28 cellular contexts compared by ENCODE assay signal in the genomic region with DNA sequence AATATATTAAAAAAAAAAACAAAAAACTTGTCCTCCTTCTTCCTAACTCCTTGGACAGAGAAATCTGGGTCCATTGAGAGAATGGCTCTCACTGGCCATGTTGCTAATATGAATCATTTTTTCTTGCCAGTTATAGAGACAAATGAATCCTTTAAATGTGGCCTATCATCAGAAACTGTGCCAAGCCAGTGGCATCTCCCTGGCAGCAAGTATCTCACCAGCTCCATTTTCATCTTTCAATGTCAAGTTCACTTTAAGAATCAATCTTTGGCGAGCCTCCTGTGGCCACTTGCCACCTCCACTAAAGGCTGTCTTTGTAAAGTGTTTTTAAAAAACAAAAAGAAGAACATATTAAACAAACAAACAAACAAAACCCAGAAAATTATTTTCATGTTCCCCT.
"Had no signal": no experiment of that assay in that cellular context is flagged by ENCODE, and none has a peak within 500 bp of the region (broad histone marks: within the 10 kb centered on the region; RNA-seq: fewer than 3 reads in every experiment).

No MANE protein-coding gene starts in this region.

- H3K27me3 Mint-ChIP-seq: stimulated activated naive B cell treated with anti-CD40 and anti-IgM and Interleukin-4, amounts not matched to agents 10 μg/mL and 1 μg/mL and 100 μg/mL, for 72 hours; stimulated activated naive CD8-positive, alpha-beta T cell treated with anti-CD3 and anti-CD28 coated beads, Interleukin-15, amount 100 ng/mL, for 72 hours; stimulated activated naive CD8-positive, alpha-beta T cell treated with anti-CD3 and anti-CD28 coated beads, Interleukin-15, Interleukin-2, amounts not matched to agents 100 ng/mL and 50 ng/mL, for 24 hours; type B pancreatic cell had no signal

- H3K4me3 ChIP-seq: stomach, suprapubic skin, testis, thoracic aorta, thyroid gland, tibial artery, tibial nerve, transverse colon, upper lobe of left lung, upper lobe of right lung, uterus, vagina had no signal

- H3K4me1 Mint-ChIP-seq: stimulated activated effector memory CD8-positive, alpha-beta T cell treated with anti-CD3 and anti-CD28 coated beads, Interleukin-12 subunit alpha, Interleukin-12 subunit beta, amount 100 ng/mL, for 72 hours; stimulated activated memory B cell treated with anti-CD40 and anti-IgM and Interleukin-4, amounts not matched to agents 10 μg/mL and 1 μg/mL and 100 μg/mL, for 72 hours; stimulated activated naive B cell treated with anti-CD40 and anti-IgM and Interleukin-4, amounts not matched to agents 10 μg/mL and 1 μg/mL and 100 μg/mL, for 72 hours; stimulated activated naive CD8-positive, alpha-beta T cell treated with anti-CD3 and anti-CD28 coated beads, Interleukin-15, amount 100 ng/mL, for 72 hours had no signal

- H3K27ac ChIP-seq: stomach, suprapubic skin, testis, thoracic aorta, thyroid gland, tibial artery, tibial nerve, transverse colon, upper lobe of left lung, upper lobe of right lung, uterus, vagina had no signal

- H3K27ac Mint-ChIP-seq: stimulated activated effector memory CD8-positive, alpha-beta T cell treated with anti-CD3 and anti-CD28 coated beads, Interleukin-12 subunit alpha, Interleukin-12 subunit beta, amount 100 ng/mL, for 72 hours; stimulated activated memory B cell treated with anti-CD40 and anti-IgM and Interleukin-4, amounts not matched to agents 10 μg/mL and 1 μg/mL and 100 μg/mL, for 72 hours; stimulated activated naive B cell treated with anti-CD40 and anti-IgM and Interleukin-4, amounts not matched to agents 10 μg/mL and 1 μg/mL and 100 μg/mL, for 72 hours; stimulated activated naive CD8-positive, alpha-beta T cell treated with anti-CD3 and anti-CD28 coated beads, Interleukin-15, amount 100 ng/mL, for 72 hours; stimulated activated naive CD8-positive, alpha-beta T cell treated with anti-CD3 and anti-CD28 coated beads, Interleukin-15, Interleukin-2, amounts not matched to agents 100 ng/mL and 50 ng/mL, for 24 hours; type B pancreatic cell had no signal

- H3K4me1 ChIP-seq: stomach, suprapubic skin, testis, thyroid gland, tibial artery, tibial nerve, transverse colon, upper lobe of left lung, upper lobe of right lung, uterus, vagina had no signal

- DNase-seq: stimulated activated CD4-positive, alpha-beta T cell treated with anti-CD3 and anti-CD28 coated beads, Interleukin-2, amount 100 ng/mL, for 48 hours; stimulated activated CD4-positive, alpha-beta T cell treated with anti-CD3 and anti-CD28 coated beads, Interleukin-4, amount 100 ng/mL, for 1 hour; stimulated activated CD4-positive, alpha-beta T cell treated with anti-CD3 and anti-CD28 coated beads, Interleukin-4, amount 100 ng/mL, for 24 hours; stimulated activated CD4-positive, alpha-beta T cell treated with anti-CD3 and anti-CD28 coated beads, Interleukin-4, amount 100 ng/mL, for 4 hours; stimulated activated CD8-positive, alpha-beta memory T cell treated with anti-CD3 and anti-CD28 coated beads, Interleukin-4, amount 100 ng/mL, for 48 hours; stimulated activated naive B cell treated with anti-CD40 and anti-IgM and Interleukin-4, amounts not matched to agents 10 μg/mL and 1 μg/mL and 100 μg/mL, for 72 hours; stimulated activated naive CD4-positive, alpha-beta T cell; stimulated activated naive CD4-positive, alpha-beta T cell treated with Interleukin-2 at 50 U/mL for 16 hours; stimulated activated naive CD8-positive, alpha-beta T cell treated with anti-CD3 and anti-CD28 coated beads, Interleukin-15, amount 100 ng/mL, for 72 hours; stimulated activated naive CD8-positive, alpha-beta T cell treated with anti-CD3 and anti-CD28 coated beads, Interleukin-15, Interleukin-2, amounts not matched to agents 100 U/mL and 50 U/mL, for 24 hours; stomach; substantia nigra; testis; thyroid gland; tibial artery; transverse colon; trophoblast cell; upper lobe of left lung; upper lobe of right lung; uterus had no signal

- H3K27me3 ChIP-seq: stomach, suprapubic skin, testis, thyroid gland, tibial artery, tibial nerve, transverse colon, upper lobe of left lung, upper lobe of right lung, uterus, vagina had no signal

- H3K4me3 Mint-ChIP-seq: stimulated activated effector memory CD8-positive, alpha-beta T cell treated with anti-CD3 and anti-CD28 coated beads, Interleukin-12 subunit alpha, Interleukin-12 subunit beta, amount 100 ng/mL, for 72 hours; stimulated activated memory B cell treated with anti-CD40 and anti-IgM and Interleukin-4, amounts not matched to agents 10 μg/mL and 1 μg/mL and 100 μg/mL, for 72 hours; stimulated activated naive B cell treated with anti-CD40 and anti-IgM and Interleukin-4, amounts not matched to agents 10 μg/mL and 1 μg/mL and 100 μg/mL, for 72 hours; stimulated activated naive CD8-positive, alpha-beta T cell treated with anti-CD3 and anti-CD28 coated beads, Interleukin-15, amount 100 ng/mL, for 72 hours; stimulated activated naive CD8-positive, alpha-beta T cell treated with anti-CD3 and anti-CD28 coated beads, Interleukin-15, Interleukin-2, amounts not matched to agents 100 ng/mL and 50 ng/mL, for 24 hours; type B pancreatic cell had no signal

- ATAC-seq: stimulated activated effector memory CD8-positive, alpha-beta T cell treated with anti-CD3 and anti-CD28 coated beads, Interleukin-12 subunit alpha, Interleukin-12 subunit beta, amount 100 ng/mL, for 72 hours; stimulated activated memory B cell treated with anti-CD40 and anti-IgM and Interleukin-4, amounts not matched to agents 10 μg/mL and 1 μg/mL and 100 μg/mL, for 72 hours; stimulated activated naive B cell treated with anti-CD40 and anti-IgM and Interleukin-4, amounts not matched to agents 10 μg/mL and 1 μg/mL and 100 μg/mL, for 72 hours; stimulated activated naive CD8-positive, alpha-beta T cell treated with anti-CD3 and anti-CD28 coated beads, Interleukin-15, amount 100 ng/mL, for 72 hours; stimulated activated naive CD8-positive, alpha-beta T cell treated with anti-CD3 and anti-CD28 coated beads, Interleukin-15, Interleukin-2, amounts not matched to agents 100 U/mL and 50 U/mL, for 24 hours; upper lobe of right lung had no signal

- H3K9me3 Mint-ChIP-seq: type B pancreatic cell had no signal

- H3K36me3 ChIP-seq: stomach, suprapubic skin, thoracic aorta, thyroid gland, tibial artery, tibial nerve, transverse colon, upper lobe of left lung, upper lobe of right lung, uterus, vagina had no signal

- H3K9me3 ChIP-seq: stomach, suprapubic skin, testis, thoracic aorta, thyroid gland, tibial artery, tibial nerve, transverse colon, upper lobe of left lung, upper lobe of right lung, uterus, vagina had no signal

- H3K36me3 Mint-ChIP-seq: stimulated activated effector memory CD8-positive, alpha-beta T cell treated with anti-CD3 and anti-CD28 coated beads, Interleukin-12 subunit alpha, Interleukin-12 subunit beta, amount 100 ng/mL, for 72 hours; stimulated activated memory B cell treated with anti-CD40 and anti-IgM and Interleukin-4, amounts not matched to agents 10 μg/mL and 1 μg/mL and 100 μg/mL, for 72 hours; stimulated activated naive B cell treated with anti-CD40 and anti-IgM and Interleukin-4, amounts not matched to agents 10 μg/mL and 1 μg/mL and 100 μg/mL, for 72 hours; type B pancreatic cell had no signal
